In genomic region chr7:64795176-64795575, GRCh38 we compare ENCODE assay signal across 9 cellular contexts. TPM values are rescaled to one million over a fixed set of nuclear protein-coding genes. Genes with fewer than 3 reads are reported as not detected.
DNase-seq lines count a peak whose midpoint lies in the region; TF ChIP-seq lines count a peak whose summit lies in the region.
"Had no signal": no experiment of that assay in that cellular context is flagged by ENCODE, and none has a peak within 500 bp of the region (broad histone marks: within the 10 kb centered on the region; RNA-seq: fewer than 3 reads in every experiment).

No MANE protein-coding gene starts in this region.

- CTCF ChIA-PET in PC-9 (lab: Charles Lee), result no interaction called here

- H3K4me3 ChIP-seq in GM06990 (replicated peaks; ENCODE audit: low read depth, low read length) (peak overlapping the region; percentile 89), PC-9 (peak overlapping the region; percentile 87), esophagus squamous epithelium (peak overlapping the region; percentile 52 to 94 (median 87)), prostate gland (peak overlapping the region; percentile 64 to 74)

- BruUV-seq in PC-9 (replicated peaks; lab: Mats Ljungman, UMichigan), result no TSS peak

- peaks cover 9% of the 10 kb centered on the region; the same call in 1 of the 2 replicates for H3K4me1 ChIP-seq in PC-9 (replicated peaks; ENCODE audit: insufficient read depth)
- peaks cover 12 to 49% (median 16%) of the 10 kb centered on the region in 3 donors for H3K4me1 ChIP-seq in esophagus squamous epithelium
- no peaks in the 10 kb centered on the region for H3K4me1 ChIP-seq in prostate gland (replicated peaks)

- H3K27me3 ChIP-seq in GM06990 (replicated peaks; ENCODE audit: control insufficient read depth, insufficient read depth, low read length) (no peaks in the 10 kb centered on the region), PC-9 (ENCODE audit: insufficient read depth, low read depth) (no peaks in the 10 kb centered on the region), esophagus squamous epithelium (no peaks in the 10 kb centered on the region), prostate gland (replicated peaks; ENCODE audit: insufficient read depth) (no peaks in the 10 kb centered on the region)
- H3K27me3 ChIP-seq: thyroid gland had no signal

- TF ChIP-seq CTCF in GM06990 (IDR thresholded peaks at IDR 0.05; ENCODE audit: insufficient read depth, low read length, poor library complexity, severe bottlenecking) (no peak), PC-9 (conservative IDR thresholded peaks at IDR 0.05) (no peak), esophagus squamous epithelium (IDR thresholded peaks at IDR 0.05) (no peak), prostate gland (IDR thresholded peaks at IDR 0.05) (no peak)

- H3K79me2 ChIP-seq in PC-9 (ENCODE audit: low read depth), result peaks cover 18% of the 10 kb centered on the region

- no peaks in the 10 kb centered on the region for H3F3A ChIP-seq in PC-9 (ENCODE audit: insufficient read depth, low read depth)

- no peaks in the 10 kb centered on the region for H4K20me1 ChIP-seq in PC-9 (ENCODE audit: insufficient read depth)

- no peak for DNase-seq in GM06990 (ENCODE audit: extremely low read depth, insufficient read length)
- no peak for DNase-seq in PC-9
- DNase-seq in esophagus squamous epithelium (lab: John Stamatoyannopoulos, UW), result no peak
- no peak for DNase-seq in prostate gland (ENCODE audit: low spot score)
- DNase-seq in erythroblast (lab: John Stamatoyannopoulos, UW), result no peak
- no peak for DNase-seq in SW480 (ENCODE audit: low spot score)
- DNase-seq in NCI-H1436 (lab: John Stamatoyannopoulos, UW), result no peak
- DNase-seq in ecto neural progenitor cell (ENCODE audit: low spot score), result no peak
- DNase-seq: thyroid gland had no signal

- 4 to 13% methylated on average over 1 of the region's 1 CpG for WGBS in esophagus squamous epithelium, 2 donors
- WGBS in prostate gland, result 10% methylated on average over 1 of the region's 1 CpG

- H3K36me3 ChIP-seq in GM06990 (ENCODE audit: control insufficient read depth, insufficient read depth, low read length) (peaks cover 1% of the 10 kb centered on the region; the same call in 1 of the 2 replicates), PC-9 (ENCODE audit: low read depth) (peaks cover 4% of the 10 kb centered on the region; the same call in 1 of the 2 replicates), esophagus squamous epithelium (peaks cover 0 to 14% (median 0%) of the 10 kb centered on the region in 3 donors), prostate gland (no peaks in the 10 kb centered on the region)

- intact Hi-C loops in PC-9 (cut with micrococcal nuclease; ENCODE audit: unreplicated experiment) (no loop called here), esophagus squamous epithelium (cut with DNase I) (no loop called here), prostate gland (cut with DNase I) (loop anchor here (2.0 kb wide), 1 partner anchor 212 kb away; the partner anchor contains the start of gene ERV3-1)

- H3K9me3 ChIP-seq in PC-9 (ENCODE audit: insufficient read depth, low read depth) (no peaks in the 10 kb centered on the region), esophagus squamous epithelium (no peaks in the 10 kb centered on the region), prostate gland (no peaks in the 10 kb centered on the region)
- H3K9me3 ChIP-seq: thyroid gland had no signal

- peak overlapping the region; percentile 89 for H3K4me2 ChIP-seq in PC-9

- no peaks in the 10 kb centered on the region for H3K9me2 ChIP-seq in PC-9 (ENCODE audit: insufficient read depth)

- peak overlapping the region; percentile 99 for H2AFZ ChIP-seq in PC-9

- TF ChIP-seq POLR2A in esophagus squamous epithelium (IDR thresholded peaks at IDR 0.05) (no peak), prostate gland (IDR thresholded peaks at IDR 0.05) (no peak), erythroblast (IDR thresholded peaks at IDR 0.05; ENCODE audit: low read length) (no peak)

- POLR2A ChIA-PET in PC-9 (lab: Charles Lee; ENCODE audit: unreplicated experiment), result no interaction called here

- H3K27ac ChIP-seq in PC-9, result no peak overlapping the region
- H3K27ac ChIP-seq in esophagus squamous epithelium, result peak overlapping the region in 3 of 4 donors; percentile 79 to 91 (median 91)
- H3K27ac ChIP-seq in prostate gland, result no peak overlapping the region

RNA-seq across cellular contexts. Expression of gene ZNF138, which starts 0.9 kb away (rescaled TPM):
- total RNA-seq in PC-9 (2021), result 7.4 and 8.4 TPM in 2 replicates
- total RNA-seq in esophagus squamous epithelium, result 10 to 100 TPM in 3 of 4 donors, 1 to 10 TPM in 1; 7.2 to 14.0 (median 12.1) TPM
- total RNA-seq in prostate gland, result 10 to 100 TPM; 10.1 to 13.5 TPM

Comparison
In these comparisons a context has a peak if more than half of its experiments do, and no peak if none do; other contexts are left out.
1. H3K27ac ChIP-seq: peak in esophagus squamous epithelium (3 of 4); none in PC-9 (single experiment) and prostate gland (0 of 2).
2. Peak in every context shown above with its lines, with median percentiles within 50 percentile points of each other: H3K4me3 ChIP-seq.